Comparison of ENCODE assay signal across 17 cellular contexts in the genomic region with DNA sequence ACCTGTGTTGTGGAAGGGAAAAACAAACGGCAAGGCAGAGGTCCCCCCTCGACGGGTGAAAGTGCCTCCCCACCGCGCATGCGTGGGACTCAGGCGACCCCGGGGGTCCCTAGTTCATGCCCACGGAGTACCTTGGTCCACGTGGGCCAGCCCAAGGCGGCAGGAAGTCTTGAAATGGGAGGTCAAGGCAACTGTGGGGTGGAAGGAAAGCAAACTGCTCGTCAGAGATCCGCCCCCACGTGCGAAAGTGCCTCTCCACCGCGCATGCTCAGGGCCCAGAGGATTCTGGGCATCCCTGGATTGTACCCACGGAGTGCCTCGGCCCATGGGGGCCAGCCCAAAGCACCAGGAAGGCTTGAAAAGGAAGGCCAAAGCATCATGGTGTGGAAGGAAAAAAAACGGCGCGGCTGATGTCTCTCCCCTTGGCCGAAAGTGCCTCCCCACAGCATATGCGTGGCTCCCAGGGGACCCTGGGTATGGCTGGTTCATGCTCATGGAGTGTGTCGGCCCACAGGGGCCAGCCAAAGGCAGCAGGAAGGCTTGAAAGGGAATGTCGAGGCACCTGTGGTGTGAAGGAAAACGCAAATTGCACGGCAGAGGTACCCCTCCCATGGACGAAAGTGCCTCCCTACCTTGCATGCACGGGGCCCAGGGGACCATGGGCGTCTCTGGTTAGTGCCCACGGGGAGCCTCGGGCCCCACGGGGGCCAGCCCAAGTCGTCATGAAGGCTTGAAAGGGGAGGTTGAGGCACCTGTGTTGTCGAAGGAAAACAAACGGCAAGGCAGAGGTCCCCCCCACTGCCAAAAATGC.
DNase-seq lines count a peak whose midpoint lies in the region; ATAC-seq and TF ChIP-seq lines count a peak whose summit lies in the region.
"Had no signal": no experiment of that assay in that cellular context is flagged by ENCODE, and none has a peak within 500 bp of the region (broad histone marks: within the 10 kb centered on the region; RNA-seq: fewer than 3 reads in every experiment).

No MANE protein-coding gene starts in this region.

- TF ChIP-seq CTCF in Peyer's patch (IDR thresholded peaks at IDR 0.05) (no peak), omental fat pad (IDR thresholded peaks at IDR 0.05) (no peak)

- intact Hi-C loops in left ventricle myocardium superior (cut with micrococcal nuclease) (no loop called here), posterior cingulate gyrus (cut with DNase I) (no loop called here)

- H3K4me3 ChIP-seq in BLaER1 (no peak overlapping the region), Peyer's patch (no peak overlapping the region)
- H3K4me3 ChIP-seq: body of pancreas, colonic mucosa, GM23338 had no signal

- ATAC-seq in left ventricle myocardium superior (no peak), GM21737 (IDR thresholded peaks at IDR 0.05; ENCODE audit: unreplicated experiment) (no peak), HG03280 (IDR thresholded peaks at IDR 0.05; ENCODE audit: unreplicated experiment) (no peak), omental fat pad (ENCODE audit: low FRiP score) (no peak)
- ATAC-seq: body of pancreas; GM23338; stimulated activated effector memory CD8-positive, alpha-beta T cell treated with anti-CD3 and anti-CD28 coated beads, Interleukin-12 subunit alpha, Interleukin-12 subunit beta, amount 100 ng/mL, for 72 hours had no signal

- no peaks in the 10 kb centered on the region for H4K20me1 ChIP-seq in BLaER1

- H3K36me3 ChIP-seq in BLaER1 = no peaks in the 10 kb centered on the region
- H3K36me3 ChIP-seq in Peyer's patch = no peaks in the 10 kb centered on the region
- H3K36me3 ChIP-seq: colonic mucosa had no signal

- peak overlapping the region; percentile 44 for H3K4me2 ChIP-seq in BLaER1
- H3K4me2 ChIP-seq: GM23338 had no signal

- DNase-seq in Peyer's patch (peak in 2 of 3 donors; percentile 24 to 26), left ventricle myocardium superior (peak; percentile 8), posterior cingulate gyrus (peak in 6 of 10 donors; percentile 3 to 70 (median 32)), DMS153 treated with DMSO at 0.1 percent for 48 hours (lab: John Stamatoyannopoulos, UW; ENCODE audit: unreplicated experiment) (no peak), omental fat pad (ENCODE audit: low spot score) (no peak)
- DNase-seq: activated CD4-positive, alpha-beta T cell treated with anti-CD3 and anti-CD28 coated beads, Interleukin-2, amount 50 U/mL, for 1 hour; activated naive CD8-positive, alpha-beta T cell treated with anti-CD3 and anti-CD28 coated beads for 36 hours; body of pancreas; colonic mucosa; immature natural killer cell; NCI-H2029; NCI-H510A had no signal

- no peak overlapping the region for H3K9ac ChIP-seq in BLaER1

- TF ChIP-seq POLR2A in Peyer's patch (IDR thresholded peaks at IDR 0.05) = no peak

- H3K9me3 ChIP-seq in BLaER1 (peaks cover 25% of the 10 kb centered on the region), Peyer's patch (peaks cover 0 to 36% (median 7%) of the 10 kb centered on the region in 4 donors)
- H3K9me3 ChIP-seq: colonic mucosa had no signal

- no peaks in the 10 kb centered on the region for H3K27me3 ChIP-seq in BLaER1
- H3K27me3 ChIP-seq in Peyer's patch = no peaks in the 10 kb centered on the region
- H3K27me3 ChIP-seq: body of pancreas, colonic mucosa had no signal

- H3K27ac ChIP-seq in BLaER1 (no peak overlapping the region), Peyer's patch (no peak overlapping the region)
- H3K27ac ChIP-seq: body of pancreas, colonic mucosa had no signal

- peaks cover 39% of the 10 kb centered on the region for H3K4me1 ChIP-seq in BLaER1
- no peaks in the 10 kb centered on the region for H3K4me1 ChIP-seq in Peyer's patch
- H3K4me1 ChIP-seq: body of pancreas, colonic mucosa had no signal

Comparison
In these comparisons a context has a peak if more than half of its experiments do, and no peak if none do; other contexts are left out.
1. DNase-seq: peak in Peyer's patch (2 of 3), left ventricle myocardium superior (single experiment) and posterior cingulate gyrus (6 of 10); none in DMS153 treated with DMSO at 0.1 percent for 48 hours (single experiment) and omental fat pad (single experiment).